ENCODE assay signal across 10 cellular contexts in the genomic region with DNA sequence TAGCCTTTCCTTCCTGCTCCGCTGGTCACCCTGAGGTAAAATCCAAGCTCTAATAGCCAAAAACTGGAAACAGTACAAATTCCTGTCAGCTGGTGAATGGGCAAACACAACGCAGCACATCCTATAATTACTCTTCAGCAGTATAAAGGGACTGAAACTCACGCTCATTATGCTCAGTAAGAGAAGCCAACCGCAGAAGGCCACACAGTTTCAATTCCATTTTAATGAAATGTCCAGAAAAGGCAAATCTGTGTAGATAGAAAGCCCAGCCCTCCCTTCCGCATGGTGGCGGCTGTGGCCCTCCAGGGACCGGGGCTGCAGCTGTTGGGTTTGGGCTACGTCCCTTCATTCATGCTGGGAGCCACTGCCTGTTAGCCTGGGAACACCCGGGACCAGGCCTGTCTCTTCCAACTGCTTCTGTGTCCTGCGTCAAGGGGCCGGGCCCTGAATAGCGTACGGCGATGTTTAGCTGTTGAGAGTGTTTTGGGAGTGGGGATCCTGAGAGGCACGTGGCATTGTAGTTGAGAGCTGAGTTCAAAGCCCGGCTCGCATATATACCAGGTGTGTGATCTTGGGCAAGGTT. TPM values are rescaled to one million over a fixed set of nuclear protein-coding genes. Genes with fewer than 3 reads are reported as not detected.
DNase-seq lines count a peak whose midpoint lies in the region; ATAC-seq lines count a peak whose summit lies in the region.
"Had no signal": no experiment of that assay in that cellular context is flagged by ENCODE, and none has a peak within 500 bp of the region (broad histone marks: within the 10 kb centered on the region; RNA-seq: fewer than 3 reads in every experiment).

No MANE protein-coding gene starts in this region.

- peaks cover 14% of the 10 kb centered on the region for H3K36me3 ChIP-seq in HUES6 (ENCODE audit: control insufficient read depth, insufficient read depth, low read length)

- H3K4me3 ChIP-seq in HUES6 (ENCODE audit: low read depth, low read length), result no peak overlapping the region
- H3K4me3 ChIP-seq: SJSA1 had no signal

- H3K4me1 ChIP-seq in HUES6 (ENCODE audit: control insufficient read depth, insufficient read depth, low read length), result peaks cover 21% of the 10 kb centered on the region
- H3K4me1 ChIP-seq: SJSA1 had no signal

- peaks cover 4 to 20% (median 8%) of the 10 kb centered on the region in 4 donors for H3K4me1 Mint-ChIP-seq in naive thymus-derived CD8-positive, alpha-beta T cell
- H3K4me1 Mint-ChIP-seq in effector memory CD8-positive, alpha-beta T cell (ENCODE audit: low read depth in 2 of 2), result peaks cover 5 to 12% of the 10 kb centered on the region in 2 donors

- POLR2A ChIA-PET in naive thymus-derived CD8-positive, alpha-beta T cell (lab: Charles Lee), result interaction anchor here (0.8 kb wide), 1 partner anchor 9 kb away, joined by 3 read pairs; no protein-coding TSS in a partner anchor

- H3K27me3 Mint-ChIP-seq in naive thymus-derived CD8-positive, alpha-beta T cell, result no peaks in the 10 kb centered on the region
- no peaks in the 10 kb centered on the region for H3K27me3 Mint-ChIP-seq in effector memory CD8-positive, alpha-beta T cell
- H3K27me3 Mint-ChIP-seq: CD4-positive, alpha-beta memory T cell had no signal

- ATAC-seq in GM21447 (IDR thresholded peaks at IDR 0.05; ENCODE audit: unreplicated experiment), result peak; percentile 81
- ATAC-seq in naive thymus-derived CD8-positive, alpha-beta T cell, result no peak
- no peak for ATAC-seq in effector memory CD8-positive, alpha-beta T cell (replicated peaks)

- no peaks in the 10 kb centered on the region for H3K9me3 ChIP-seq in HUES6 (ENCODE audit: control insufficient read depth, insufficient read depth, low read depth, low read length)
- H3K9me3 ChIP-seq: SJSA1 had no signal

- H3K4me3 Mint-ChIP-seq in naive thymus-derived CD8-positive, alpha-beta T cell, result peak overlapping the region in 2 of 10 donors; percentile 5 to 65
- H3K4me3 Mint-ChIP-seq in effector memory CD8-positive, alpha-beta T cell, result no peak overlapping the region
- H3K4me3 Mint-ChIP-seq: CD4-positive, alpha-beta memory T cell had no signal

- in situ Hi-C loops in ACHN (cut with HindIII; ENCODE audit: low pct_ligation_motif_present, low pct_unique_long_range_greater_than_20kb, low sequenced_read_pairs), result no loop called here

- H3K27ac Mint-ChIP-seq in naive thymus-derived CD8-positive, alpha-beta T cell, result peak overlapping the region in 1 of 10 donors; percentile 52
- H3K27ac Mint-ChIP-seq in effector memory CD8-positive, alpha-beta T cell, result peak overlapping the region in 1 of 2 donors; percentile 24

- H3K9ac ChIP-seq in HUES6 (ENCODE audit: low read length), result no peak overlapping the region

- DNase-seq in COR-L47 (lab: John Stamatoyannopoulos, UW), result peak; percentile 74
- DNase-seq in globus pallidus (ENCODE audit: low spot score), result peak; percentile 47
- DNase-seq in ACHN, result no peak
- no peak for DNase-seq in naive thymus-derived CD8-positive, alpha-beta T cell
- DNase-seq in SKM-1 treated with dmso at 0.1 percent for 144 hours (lab: John Stamatoyannopoulos, UW; ENCODE audit: unreplicated experiment), result no peak
- no peak for DNase-seq in effector memory CD8-positive, alpha-beta T cell

- H3K36me3 Mint-ChIP-seq in naive thymus-derived CD8-positive, alpha-beta T cell, result peaks cover 0 to 17% (median under 1%) of the 10 kb centered on the region in 3 donors
- H3K36me3 Mint-ChIP-seq in effector memory CD8-positive, alpha-beta T cell (ENCODE audit: insufficient read depth), result peaks cover 9% of the 10 kb centered on the region

- H3K27ac ChIP-seq in HUES6 (ENCODE audit: low read depth, low read length), result 0 out of 2 replicates have a peak overlapping the region, but pooled peaks have one; percentile 37
- H3K27ac ChIP-seq: SJSA1 had no signal

- H3K27me3 ChIP-seq in HUES6 (ENCODE audit: control insufficient read depth, insufficient read depth, low read length), result no peaks in the 10 kb centered on the region
- H3K27me3 ChIP-seq: SJSA1 had no signal

- H3K9me3 Mint-ChIP-seq in naive thymus-derived CD8-positive, alpha-beta T cell, result no peaks in the 10 kb centered on the region
- no peaks in the 10 kb centered on the region for H3K9me3 Mint-ChIP-seq in effector memory CD8-positive, alpha-beta T cell
- H3K9me3 Mint-ChIP-seq: CD4-positive, alpha-beta memory T cell had no signal

RNA-seq across cellular contexts. Expression of gene NKPD1, which starts 23.5 kb away (rescaled TPM):
- 1 to 10 TPM in 1 of 2 experiments, under 1 TPM in 1; 0.85 to 1.0 TPM for total RNA-seq in naive thymus-derived CD8-positive, alpha-beta T cell
- polyA plus RNA-seq in naive thymus-derived CD8-positive, alpha-beta T cell, result under 1 TPM; 0.17 to 0.47 (median 0.43) TPM
- total RNA-seq: SJSA1 had no signal

RNA-seq across cellular contexts. Expression of gene TRAPPC6A, which starts 40.8 kb away (rescaled TPM):
- 10 to 100 TPM; 48.5 to 51.0 TPM for total RNA-seq in naive thymus-derived CD8-positive, alpha-beta T cell
- polyA plus RNA-seq in naive thymus-derived CD8-positive, alpha-beta T cell, result 100 to 1,000 TPM; 149 to 193 (median 183) TPM

RNA-seq across cellular contexts. Expression of gene BLOC1S3, which starts 41.3 kb away (rescaled TPM):
- total RNA-seq in naive thymus-derived CD8-positive, alpha-beta T cell, result 10 to 100 TPM; 21.2 to 22.5 TPM
- 10 to 100 TPM in 1 of 3 donors, 1 to 10 TPM in 2; 8.4 to 14.4 (median 9.7) TPM for polyA plus RNA-seq in naive thymus-derived CD8-positive, alpha-beta T cell

RNA-seq across cellular contexts. Expression of gene PPP1R37, which starts 44.3 kb away (rescaled TPM):
- total RNA-seq in naive thymus-derived CD8-positive, alpha-beta T cell, result 10 to 100 TPM; 32.9 to 33.3 TPM
- 1 to 10 TPM in 1 of 3 donors, under 1 TPM in 2; 0.40 to 2.0 (median 0.83) TPM for polyA plus RNA-seq in naive thymus-derived CD8-positive, alpha-beta T cell

RNA-seq across cellular contexts. Expression of gene GEMIN7, which starts 58.2 kb away (rescaled TPM):
- 10 to 100 TPM; 13.5 to 19.8 TPM for total RNA-seq in naive thymus-derived CD8-positive, alpha-beta T cell
- 10 to 100 TPM; 44.2 to 70.0 (median 50.3) TPM for polyA plus RNA-seq in naive thymus-derived CD8-positive, alpha-beta T cell

Comparison
In these comparisons a context has a peak if more than half of its experiments do, and no peak if none do; other contexts are left out.
1. DNase-seq: peak in COR-L47 (single experiment) and globus pallidus (single experiment); none in ACHN (single experiment), naive thymus-derived CD8-positive, alpha-beta T cell (0 of 10), SKM-1 treated with dmso at 0.1 percent for 144 hours (single experiment) and effector memory CD8-positive, alpha-beta T cell (0 of 3).